In the genomic region with DNA sequence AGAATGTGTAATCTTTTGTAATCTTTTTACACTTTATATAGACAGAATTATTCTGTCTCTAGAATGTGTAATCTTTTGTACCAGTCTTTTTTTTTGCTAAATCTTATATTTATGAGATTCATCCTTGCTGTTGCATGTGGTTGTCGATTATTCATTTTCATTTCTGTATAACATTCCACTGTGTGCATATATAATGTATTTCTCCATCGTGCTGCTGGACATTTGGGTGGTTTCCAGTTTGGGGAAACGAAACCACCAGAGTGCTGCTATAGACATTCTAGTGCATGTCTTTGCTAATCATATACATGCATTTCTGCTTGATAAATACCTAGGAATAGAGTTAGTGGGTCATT, we compare ENCODE assay signal across 14 cellular contexts.
DNase-seq lines count a peak whose midpoint lies in the region; ATAC-seq, FAIRE-seq and TF ChIP-seq lines count a peak whose summit lies in the region.
"Had no signal": no experiment of that assay in that cellular context is flagged by ENCODE, and none has a peak within 500 bp of the region (broad histone marks: within the 10 kb centered on the region; RNA-seq: fewer than 3 reads in every experiment).

No MANE protein-coding gene starts in this region.

- H3K36me3 ChIP-seq in testis (ENCODE audit: low read depth, missing control alignments) (no peaks in the 10 kb centered on the region), kidney (ENCODE audit: control insufficient read depth in 1 of 2, insufficient read depth in 2 of 2, low read length in 2 of 2) (no peaks in the 10 kb centered on the region)
- H3K36me3 ChIP-seq: thoracic aorta had no signal

- FAIRE-seq in kidney (lab: Jason Lieb, UNC) = no peak
- FAIRE-seq: H1 had no signal

- H3K27ac Mint-ChIP-seq in memory B cell = no peak overlapping the region
- H3K27ac Mint-ChIP-seq: CD4-positive, alpha-beta T cell had no signal

- peak; percentile 55 for ATAC-seq in GM18870 (IDR thresholded peaks at IDR 0.05; ENCODE audit: unreplicated experiment)
- ATAC-seq in GM21786 (IDR thresholded peaks at IDR 0.05; ENCODE audit: unreplicated experiment) = peak; percentile 43
- peak; percentile 67 for ATAC-seq in HG03378 (IDR thresholded peaks at IDR 0.05; ENCODE audit: unreplicated experiment)
- ATAC-seq in memory B cell (ENCODE audit: low read depth) = peak; percentile 76
- no peak for ATAC-seq in HG02970 (IDR thresholded peaks at IDR 0.05; ENCODE audit: low FRiP score, unreplicated experiment)

- no peak overlapping the region for H3K27ac ChIP-seq in testis
- no peak overlapping the region for H3K27ac ChIP-seq in kidney (ENCODE audit: low read depth in 2 of 2, low read length in 2 of 2)
- H3K27ac ChIP-seq: thoracic aorta had no signal

- no peaks in the 10 kb centered on the region for H3K27me3 ChIP-seq in testis

- H3K4me3 ChIP-seq in testis = no peak overlapping the region
- H3K4me3 ChIP-seq in kidney (ENCODE audit: low read length in 2 of 2) = no peak overlapping the region
- H3K4me3 ChIP-seq: smooth muscle cell, thoracic aorta had no signal

- TF ChIP-seq POLR2A in testis (IDR thresholded peaks at IDR 0.05) = no peak

- H3K9me3 Mint-ChIP-seq in memory B cell = no peaks in the 10 kb centered on the region
- H3K9me3 Mint-ChIP-seq: CD4-positive, alpha-beta T cell had no signal

- H3K9me3 ChIP-seq in testis (no peaks in the 10 kb centered on the region), kidney (ENCODE audit: control insufficient read depth in 1 of 2, low read length in 2 of 2) (no peaks in the 10 kb centered on the region)
- H3K9me3 ChIP-seq: thoracic aorta had no signal

- no peaks in the 10 kb centered on the region for H3K4me1 ChIP-seq in testis
- H3K4me1 ChIP-seq in kidney (ENCODE audit: control insufficient read depth in 1 of 2, insufficient read depth in 1 of 2, low read depth in 1 of 2, low read length in 2 of 2) = no peaks in the 10 kb centered on the region

- TF ChIP-seq CTCF in testis (IDR thresholded peaks at IDR 0.05) (no peak), kidney (IDR thresholded peaks at IDR 0.05; ENCODE audit: borderline replicate concordance, extremely low read depth, insufficient read depth) (no peak)

- DNase-seq in memory B cell (ENCODE audit: low spot score in 2 of 2) (peak in 1 of 2 donors; percentile 11), testis (no peak), kidney (no peak)
- DNase-seq: activated CD4-positive, alpha-beta T cell treated with anti-CD3 and anti-CD28 coated beads for 48 hours; CD4-positive, alpha-beta T cell; mammary epithelial cell; NCI-H2171 had no signal

- H3K4me3 Mint-ChIP-seq in memory B cell = no peak overlapping the region
- H3K4me3 Mint-ChIP-seq: CD4-positive, alpha-beta T cell had no signal

- H3K27me3 Mint-ChIP-seq in memory B cell = peaks cover 4% of the 10 kb centered on the region

- WGBS in testis, 2 donors = 85 to 87% methylated on average over 3 of the region's 3 CpGs

- intact Hi-C loops in testis (cut with DNase I; ENCODE audit: low total_unique reads) (no loop called here), kidney (cut with DNase I) (no loop called here)

- H3K9ac ChIP-seq in kidney (ENCODE audit: low read length in 2 of 2) = no peak overlapping the region

- peaks cover 19% of the 10 kb centered on the region for H3K4me1 Mint-ChIP-seq in memory B cell

- H3K36me3 Mint-ChIP-seq in memory B cell = no peaks in the 10 kb centered on the region
